ENCODE assay signal across 8 cellular contexts in the genomic region with DNA sequence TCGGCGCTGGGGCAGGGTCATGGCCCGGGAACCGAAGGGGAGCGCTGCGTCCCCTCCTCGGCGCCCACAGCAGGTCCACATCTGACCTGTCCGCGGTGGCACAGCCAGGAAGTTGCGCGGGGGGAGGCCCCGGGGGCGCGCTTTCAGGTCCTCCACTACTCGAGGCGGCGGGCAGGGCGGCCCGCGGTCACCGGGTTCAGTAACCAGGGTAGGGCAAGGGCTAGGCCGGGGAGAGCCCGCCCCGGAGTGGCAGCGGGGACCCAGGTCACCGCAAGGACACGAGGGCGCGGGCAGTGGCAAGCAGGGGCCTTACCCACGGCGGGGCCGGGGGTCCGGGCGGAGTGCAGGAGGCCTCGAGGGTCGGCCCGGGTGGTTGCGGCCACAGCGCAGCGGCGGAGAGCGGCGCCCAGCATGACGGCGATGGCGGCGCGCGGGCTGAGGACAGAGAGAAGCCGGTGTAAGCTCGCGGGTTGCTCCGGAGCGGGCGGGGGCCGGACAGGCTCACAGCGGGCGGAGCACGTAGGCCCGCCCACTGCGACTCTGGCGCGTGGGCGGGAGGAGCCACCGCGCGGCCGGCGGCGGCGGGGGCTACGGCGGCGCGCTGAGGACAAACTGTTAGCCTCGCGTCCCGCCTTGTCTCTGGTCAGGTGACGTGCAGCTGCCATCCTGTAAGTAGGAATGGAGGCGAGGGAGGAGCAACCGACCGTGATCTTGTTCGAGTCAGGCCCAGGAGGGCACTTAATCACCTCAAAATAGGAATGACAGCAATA. TPM values are rescaled to one million over a fixed set of nuclear protein-coding genes. Genes with fewer than 3 reads are reported as not detected.
A peak's percentile ranks its signal among the peaks of the same experiment; 100 is the strongest.
DNase-seq lines count a peak whose midpoint lies in the region; ATAC-seq, FAIRE-seq and TF ChIP-seq lines count a peak whose summit lies in the region.

A gene (minus strand): TSS at position 472 of the 770 bp plus-strand sequence. CDS start 59 bp downstream, at position 413.

- TF ChIP-seq CTCF in C4-2B (conservative IDR thresholded peaks at IDR 0.05) (no peak), HepG2 (CRISPR knock-in tag; IDR thresholded peaks at IDR 0.05) (peak; percentile 23; the same call in 1 of the 2 replicates)

- TF ChIP-seq EP300 in HepG2 (IDR thresholded peaks at IDR 0.05; ENCODE audit: low read depth in 2 of 2, low read length in 2 of 2) (no peak), HepG2 (CRISPR knock-in tag; IDR thresholded peaks at IDR 0.05; ENCODE audit: borderline replicate concordance) (no peak)

- peak; percentile 79 to 95 for TF ChIP-seq POLR2A in HepG2 (IDR thresholded peaks at IDR 0.05; ENCODE audit: insufficient read depth in 1 of 2, low read depth in 2 of 2, low read length in 2 of 2)

- H3K9me3 ChIP-seq in HepG2 (ENCODE audit: low read length): no peaks in the 10 kb centered on the region

- POLR2A ChIA-PET in HepG2 (lab: Yijun Ruan, JAX): interaction anchor here (0.6 to 1.2 kb wide), 8 partner anchors 10 to 177 kb away, joined by 3 to 16 read pairs (median 4); a partner anchor contains a TSS

- peak within 1 kb of the TSS; percentile 75 for H3K4me2 ChIP-seq in HepG2 (ENCODE audit: low read depth, low read length)

- in situ Hi-C loops in HepG2 (cut with HindIII; ENCODE audit: extremely low pct_ligation_motif_present, low pct_unique_long_range_greater_than_20kb): no loop called here

- 1% methylated on average over 10 of the region's 84 CpGs for WGBS in HepG2 (ENCODE audit: low lambda C conversion rate)

- intact Hi-C loops in HepG2 (cut with micrococcal nuclease; ENCODE audit: unreplicated experiment): loop anchor here (1.0 kb wide), 1 partner anchor 120 kb away; no protein-coding TSS in a partner anchor

- FAIRE-seq in HepG2 (lab: Jason Lieb, UNC): no peak

- peak within 1 kb of the TSS; percentile 98 for H3K27ac ChIP-seq in C4-2B
- peak within 1 kb of the TSS; percentile 98 for H3K27ac ChIP-seq in HepG2 (ENCODE audit: extremely low read length, insufficient read depth, low read length)

- peaks cover 37% of the 10 kb centered on the region for H3K79me2 ChIP-seq in HepG2 (ENCODE audit: insufficient read depth, low read length)

- no TSS peak for BruUV-seq in HepG2 (replicated peaks; lab: Mats Ljungman, UMichigan)

- ATAC-seq in GM19395 (IDR thresholded peaks at IDR 0.05; ENCODE audit: unreplicated experiment) (peak; percentile 82), HG03558 (IDR thresholded peaks at IDR 0.05; ENCODE audit: extremely low read depth, unreplicated experiment) (peak; percentile 66), HepG2 (peak; percentile 97)

- peak within 1 kb of the TSS; percentile 93 for H3K9ac ChIP-seq in HepG2 (ENCODE audit: insufficient read depth, low read depth, low read length)

- no peak; the same call in 1 of the 2 replicates for TF ChIP-seq RAD21 in HepG2 (CRISPR knock-in tag; IDR thresholded peaks at IDR 0.05)

- CTCF ChIA-PET in HepG2 (lab: Yijun Ruan, JAX; ENCODE audit: low intra/inter-chr PET ratio, low total read pairs): no interaction called here

- DNase-seq in NCI-H69 (lab: John Stamatoyannopoulos, UW): peak; percentile 95
- peak; percentile 76 to 84 for DNase-seq in activated CD4-positive, alpha-beta T cell treated with anti-CD3 and anti-CD28 coated beads, Interleukin-2, amount 50 U/mL, for 24 hours (ENCODE audit: low read depth in 1 of 2, low spot score in 1 of 2)
- DNase-seq in dedifferentiated amniotic fluid mesenchymal stem cell (ENCODE audit: extremely low spot score): peak; percentile 94
- peak; percentile 85 for DNase-seq in HepG2 (ENCODE audit: low spot score)
- DNase-seq in stimulated activated CD4-positive, alpha-beta T cell treated with anti-CD3 and anti-CD28 coated beads, Interleukin-2, amount 100 ng/mL, for 48 hours: peak; percentile 85 to 90

- H4K20me1 ChIP-seq in HepG2 (ENCODE audit: insufficient read depth, low read length): peaks cover 15% of the 10 kb centered on the region

- peak within 1 kb of the TSS; percentile 70 to 86 (median 72) for H3K4me3 ChIP-seq in HepG2 (replicated peaks in 1 of 3; ENCODE audit: insufficient read depth in 1 of 3, low read depth in 2 of 3, low read length in 3 of 3)

- peaks cover 59% of the 10 kb centered on the region for H3K4me1 ChIP-seq in HepG2 (ENCODE audit: insufficient read depth, low read length)

- peaks cover 0 to 4% of the 10 kb centered on the region in 2 experiments; a peak in 2 of 5 replicates for H3K27me3 ChIP-seq in HepG2 (ENCODE audit: control insufficient read depth in 1 of 2, insufficient read depth in 2 of 2, low read length in 2 of 2)

- H2AFZ ChIP-seq in HepG2 (ENCODE audit: low read length): peak within 1 kb of the TSS; percentile 92

- H3K36me3 ChIP-seq in HepG2 (replicated peaks in 1 of 2; ENCODE audit: control insufficient read depth in 1 of 2, insufficient read depth in 2 of 2, low read length in 2 of 2): peaks cover 0 to 5% of the 10 kb centered on the region in 2 experiments; a peak in 1 of 5 replicates

TF ChIP-seq in HepG2, 621 proteins besides CTCF, POLR2A, EP300 and RAD21 (continues in another document):
- TF ChIP-seq NAIF1 (CRISPR knock-in tag; IDR thresholded peaks at IDR 0.05; ENCODE audit: borderline replicate concordance) (no peak), RAD51 (IDR thresholded peaks at IDR 0.05; ENCODE audit: borderline replicate concordance) (no peak), TP53 (CRISPR knock-in tag; conservative IDR thresholded peaks at IDR 0.05) (no peak), ZBTB38 (CRISPR knock-in tag; IDR thresholded peaks at IDR 0.05) (peak; percentile 29; the same call in 1 of the 2 replicates), XRCC5 (optimal IDR thresholded peaks at IDR 0.05; ENCODE audit: low read length) (peak; percentile 85), ZNF3 (CRISPR knock-in tag; IDR thresholded peaks at IDR 0.05) (no peak), HMGA1 (CRISPR knock-in tag; conservative IDR thresholded peaks at IDR 0.05) (no peak), ZNF543 (CRISPR knock-in tag; IDR thresholded peaks at IDR 0.05) (peak; percentile 87), ZNF674 (CRISPR knock-in tag; IDR thresholded peaks at IDR 0.05; ENCODE audit: low read depth) (no peak), ZNF234 (CRISPR knock-in tag; conservative IDR thresholded peaks at IDR 0.05) (no peak), ZNF607 (CRISPR knock-in tag; IDR thresholded peaks at IDR 0.05; ENCODE audit: borderline replicate concordance) (peak; percentile 92; the same call in 1 of the 2 replicates), KDM5B (CRISPR knock-in tag; IDR thresholded peaks at IDR 0.05; ENCODE audit: borderline replicate concordance) (no peak; the same call in 1 of the 2 replicates), TEAD2 (CRISPR knock-in tag; IDR thresholded peaks at IDR 0.05) (no peak), ZNF878 (CRISPR knock-in tag; IDR thresholded peaks at IDR 0.05) (no peak)
- TF ChIP-seq, protein P1, sequence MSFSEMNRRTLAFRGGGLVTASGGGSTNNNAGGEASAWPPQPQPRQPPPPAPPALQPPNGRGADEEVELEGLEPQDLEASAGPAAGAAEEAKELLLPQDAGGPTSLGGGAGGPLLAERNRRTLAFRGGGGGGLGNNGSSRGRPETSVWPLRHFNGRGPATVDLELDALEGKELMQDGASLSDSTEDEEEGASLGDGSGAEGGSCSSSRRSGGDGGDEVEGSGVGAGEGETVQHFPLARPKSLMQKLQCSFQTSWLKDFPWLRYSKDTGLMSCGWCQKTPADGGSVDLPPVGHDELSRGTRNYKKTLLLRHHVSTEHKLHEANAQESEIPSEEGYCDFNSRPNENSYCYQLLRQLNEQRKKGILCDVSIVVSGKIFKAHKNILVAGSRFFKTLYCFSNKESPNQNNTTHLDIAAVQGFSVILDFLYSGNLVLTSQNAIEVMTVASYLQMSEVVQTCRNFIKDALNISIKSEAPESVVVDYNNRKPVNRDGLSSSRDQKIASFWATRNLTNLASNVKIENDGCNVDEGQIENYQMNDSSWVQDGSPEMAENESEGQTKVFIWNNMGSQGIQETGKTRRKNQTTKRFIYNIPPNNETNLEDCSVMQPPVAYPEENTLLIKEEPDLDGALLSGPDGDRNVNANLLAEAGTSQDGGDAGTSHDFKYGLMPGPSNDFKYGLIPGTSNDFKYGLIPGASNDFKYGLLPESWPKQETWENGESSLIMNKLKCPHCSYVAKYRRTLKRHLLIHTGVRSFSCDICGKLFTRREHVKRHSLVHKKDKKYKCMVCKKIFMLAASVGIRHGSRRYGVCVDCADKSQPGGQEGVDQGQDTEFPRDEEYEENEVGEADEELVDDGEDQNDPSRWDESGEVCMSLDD (CRISPR knock-in tag; IDR thresholded peaks at IDR 0.05; ENCODE audit: borderline replicate concordance): no peak
- TF ChIP-seq, protein P2, sequence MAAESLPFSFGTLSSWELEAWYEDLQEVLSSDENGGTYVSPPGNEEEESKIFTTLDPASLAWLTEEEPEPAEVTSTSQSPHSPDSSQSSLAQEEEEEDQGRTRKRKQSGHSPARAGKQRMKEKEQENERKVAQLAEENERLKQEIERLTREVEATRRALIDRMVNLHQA (CRISPR knock-in tag; IDR thresholded peaks at IDR 0.05): no peak

RNA-seq across cellular contexts. Expression of the gene that starts here (rescaled TPM):
- 217 and 218 TPM in 2 replicates for total RNA-seq in HepG2 (2016; rRNA removed; fragmentation: Illumina TruSeq; extraction: Trizol)
- total RNA-seq in HepG2 (2016; cell fraction: cytosol; rRNA removed; fragmentation: Illumina TruSeq; extraction: Trizol; ENCODE audit: low read depth): 117 and 120 TPM in 2 replicates
- 207 and 224 TPM in 2 replicates for total RNA-seq in HepG2 (2016; cell fraction: insoluble cytoplasmic fraction; rRNA removed; fragmentation: Illumina TruSeq; extraction: Trizol)
- 128 and 130 TPM in 2 replicates for total RNA-seq in HepG2 (2016; cell fraction: membrane; rRNA removed; fragmentation: Illumina TruSeq; extraction: Trizol)
- 98.7 and 101 TPM in 2 replicates for total RNA-seq in HepG2 (2016; cell fraction: nucleus; rRNA removed; fragmentation: Illumina TruSeq; extraction: Trizol)
- 132 and 158 TPM in 2 replicates for polyA plus RNA-seq in HepG2 (2011; rRNA removed)
- 156 and 163 TPM in 2 replicates for polyA plus RNA-seq in HepG2 (2011; cell fraction: cytosol; rRNA removed)
- 70.3 and 75.2 TPM in 2 replicates for polyA plus RNA-seq in HepG2 (2011; cell fraction: nucleus; rRNA removed)
- polyA plus RNA-seq in HepG2 (2012): 264 and 279 TPM in 2 replicates
- 273 and 293 TPM in 2 replicates for polyA plus RNA-seq in HepG2 (2016; cell fraction: cytosol; fragmentation: Illumina TruSeq; extraction: Trizol; ENCODE audit: low read depth)
- 379 and 384 TPM in 2 replicates for polyA plus RNA-seq in HepG2 (2016; cell fraction: insoluble cytoplasmic fraction; fragmentation: Illumina TruSeq; extraction: Trizol; ENCODE audit: low read depth)
- 251 and 264 TPM in 2 replicates for polyA plus RNA-seq in HepG2 (2016; cell fraction: membrane; fragmentation: Illumina TruSeq; extraction: Trizol; ENCODE audit: low read depth)
- polyA plus RNA-seq in HepG2 (2016; cell fraction: nucleus; fragmentation: Illumina TruSeq; extraction: Trizol; ENCODE audit: insufficient read depth, low read depth): 250 and 258 TPM in 2 replicates
- 21.4 and 51.3 TPM in 2 replicates for polyA minus RNA-seq in HepG2 (2011; rRNA and poly(A)+ RNA removed; ENCODE audit: low replicate concordance)
- 76.2 and 81.5 TPM in 2 replicates for polyA minus RNA-seq in HepG2 (2011; cell fraction: cytosol; rRNA and poly(A)+ RNA removed)
- polyA minus RNA-seq in HepG2 (2011; cell fraction: nucleus; rRNA and poly(A)+ RNA removed): 23.3 and 29.7 TPM in 2 replicates

Comparison
In these comparisons a context has a peak if more than half of its experiments do, and no peak if none do; other contexts are left out.
1. Peak in every context shown above with its lines: DNase-seq, ATAC-seq, H3K4me3 ChIP-seq and H3K27ac ChIP-seq.